In genomic region chr1:71587961-71588360, GRCh38 we compare ENCODE assay signal across 8 cellular contexts.
DNase-seq lines count a peak whose midpoint lies in the region; ATAC-seq and TF ChIP-seq lines count a peak whose summit lies in the region.

No MANE protein-coding gene starts in this region.

- H3K36me3 Mint-ChIP-seq in glutamatergic neuron (ENCODE audit: unreplicated experiment): no peaks in the 10 kb centered on the region

- ATAC-seq in left colon: peak; percentile 71
- no peak for ATAC-seq in HG03108 (IDR thresholded peaks at IDR 0.05; ENCODE audit: unreplicated experiment)
- ATAC-seq in stimulated activated naive CD8-positive, alpha-beta T cell treated with anti-CD3 and anti-CD28 coated beads, Interleukin-15, Interleukin-2, amounts not matched to agents 100 U/mL and 50 U/mL, for 24 hours: no peak

- DNase-seq in COR-L47 (lab: John Stamatoyannopoulos, UW) (peak; percentile 56), Kasumi-1 (lab: John Stamatoyannopoulos, UW) (peak; percentile 44), astrocyte of the hippocampus (ENCODE audit: low read depth, low spot score) (peak; percentile 37), left colon (peak in 1 of 2 donors; percentile 8), glutamatergic neuron (no peak), NCI-H1092 treated with DMSO at 0.1 percent for 48 hours (lab: John Stamatoyannopoulos, UW) (no peak)
- no peak for DNase-seq in stimulated activated naive CD8-positive, alpha-beta T cell treated with anti-CD3 and anti-CD28 coated beads, Interleukin-15, Interleukin-2, amounts not matched to agents 100 U/mL and 50 U/mL, for 24 hours

- no peak for TF ChIP-seq CTCF in glutamatergic neuron (IDR thresholded peaks at IDR 0.05; ENCODE audit: partially characterized antibody, unreplicated experiment)

- H3K4me1 Mint-ChIP-seq in glutamatergic neuron (ENCODE audit: low read depth, unreplicated experiment): no peaks in the 10 kb centered on the region

- H3K27me3 Mint-ChIP-seq in glutamatergic neuron (ENCODE audit: unreplicated experiment): no peaks in the 10 kb centered on the region

- no peak overlapping the region for H3K4me3 Mint-ChIP-seq in glutamatergic neuron (ENCODE audit: unreplicated experiment)

- intact Hi-C loops in left colon (cut with DNase I, micrococcal nuclease): no loop called here

- no peak overlapping the region for H3K27ac Mint-ChIP-seq in glutamatergic neuron (ENCODE audit: unreplicated experiment)

- no peaks in the 10 kb centered on the region for H3K9me3 Mint-ChIP-seq in glutamatergic neuron (ENCODE audit: unreplicated experiment)

Comparison
In these comparisons a context has a peak if more than half of its experiments do, and no peak if none do; other contexts are left out.
1. DNase-seq: peak in COR-L47 (single experiment), Kasumi-1 (2 of 2) and astrocyte of the hippocampus (single experiment); none in glutamatergic neuron (single experiment), stimulated activated naive CD8-positive, alpha-beta T cell treated with anti-CD3 and anti-CD28 coated beads, Interleukin-15, Interleukin-2, amounts not matched to agents 100 U/mL and 50 U/mL, for 24 hours (single experiment) and NCI-H1092 treated with DMSO at 0.1 percent for 48 hours (single experiment).